1 cellular context compared by ENCODE assay signal in genomic region chr3:120451670-120452220, GRCh38.
TF ChIP-seq lines count a peak whose summit lies in the region.

No MANE protein-coding gene starts in this region.

TF ChIP-seq in GM23338, 12 proteins besides CTCF, POLR2A, EP300 and RAD21 (continued from another document):
- TF ChIP-seq ZNF462 (CRISPR knock-in tag; IDR thresholded peaks at IDR 0.05) (no peak), EZH2 (IDR thresholded peaks at IDR 0.05; ENCODE audit: low read depth, unreplicated experiment) (no peak), EZH2phosphoT487 (IDR thresholded peaks at IDR 0.05; ENCODE audit: unreplicated experiment) (no peak), REST (IDR thresholded peaks at IDR 0.05; ENCODE audit: unreplicated experiment) (no peak)
TF ChIP-seq in GM23338: peak in this region for 0.
